ENCODE assay signal across 9 cellular contexts in genomic region chr6:26224547-26224912, GRCh38.
A peak's percentile ranks its signal among the peaks of the same experiment; 100 is the strongest.
DNase-seq lines count a peak whose midpoint lies in the region; ATAC-seq and TF ChIP-seq lines count a peak whose summit lies in the region.
"Had no signal": no experiment of that assay in that cellular context is flagged by ENCODE, and none has a peak within 500 bp of the region (broad histone marks: within the 10 kb centered on the region; RNA-seq: fewer than 3 reads in every experiment).

No MANE protein-coding gene starts in this region.

- POLR2A ChIA-PET in CD4-positive, alpha-beta T cell (lab: Charles Lee) = interaction anchor here (0.7 to 7.1 kb wide), 39 partner anchors 9 to 1669 kb away, joined by 3 to 378 read pairs (median 6); partner anchors contain the start of gene HMGN4

- TF ChIP-seq CTCF in CD4-positive, alpha-beta T cell (IDR thresholded peaks at IDR 0.05) = no peak
- TF ChIP-seq CTCF in foreskin keratinocyte (conservative IDR thresholded peaks at IDR 0.05) (no peak), retinal pigment epithelial cell (conservative IDR thresholded peaks at IDR 0.05; ENCODE audit: low read depth, low read length) (no peak)

- no peaks in the 10 kb centered on the region for H3K27me3 ChIP-seq in CD4-positive, alpha-beta T cell (ENCODE audit: control insufficient read depth, insufficient read depth, low read length)
- H3K27me3 ChIP-seq in SJCRH30 (no peaks in the 10 kb centered on the region), foreskin keratinocyte (no peaks in the 10 kb centered on the region)

- H3K4me3 ChIP-seq in SJCRH30 (peak overlapping the region; percentile 70), retinal pigment epithelial cell (ENCODE audit: low read length) (peak overlapping the region; percentile 68)

- no peaks in the 10 kb centered on the region for H3K36me3 Mint-ChIP-seq in CD4-positive, alpha-beta T cell (ENCODE audit: low read depth)

- H3K9me3 ChIP-seq in CD4-positive, alpha-beta T cell (ENCODE audit: control insufficient read depth, low read length) = no peaks in the 10 kb centered on the region
- H3K9me3 ChIP-seq in SJCRH30 (replicated peaks) = no peaks in the 10 kb centered on the region

- H3K4me3 Mint-ChIP-seq in CD4-positive, alpha-beta T cell = no peak overlapping the region
- H3K4me3 Mint-ChIP-seq: activated T-cell treated with anti-CD3 and anti-CD28 coated beads, Interleukin-2, amount 50 U/mL, for 72 hours had no signal

- H3K9me3 Mint-ChIP-seq in CD4-positive, alpha-beta T cell = no peaks in the 10 kb centered on the region
- H3K9me3 Mint-ChIP-seq: activated T-cell treated with anti-CD3 and anti-CD28 coated beads, Interleukin-2, amount 50 U/mL, for 72 hours had no signal

- CTCF ChIA-PET in CD4-positive, alpha-beta T cell (lab: Charles Lee) = interaction anchor here (0.9 to 2.5 kb wide), 7 partner anchors 9 to 52 kb away, joined by 3 to 13 read pairs (median 5); a partner anchor contains a TSS

- no peak for DNase-seq in CD4-positive, alpha-beta T cell
- no peak for DNase-seq in SJCRH30
- no peak for DNase-seq in foreskin keratinocyte
- no peak for DNase-seq in retinal pigment epithelial cell (ENCODE audit: low read depth)
- no peak for DNase-seq in activated CD4-positive, alpha-beta T cell treated with anti-CD3 and anti-CD28 coated beads, Interleukin-2, amount 50 U/mL, for 48 hours

- peaks cover 5% of the 10 kb centered on the region for H3K4me1 Mint-ChIP-seq in CD4-positive, alpha-beta T cell (ENCODE audit: low read depth)

- no peak overlapping the region for H3K27ac Mint-ChIP-seq in CD4-positive, alpha-beta T cell
- H3K27ac Mint-ChIP-seq: activated T-cell treated with anti-CD3 and anti-CD28 coated beads, Interleukin-2, amount 50 U/mL, for 72 hours had no signal

- H3K4me1 ChIP-seq in SJCRH30 = 0 out of 2 replicates have a peak, but pooled peaks cover 4% of the 10 kb centered on the region
- peaks cover 14% of the 10 kb centered on the region for H3K4me1 ChIP-seq in foreskin keratinocyte

- ATAC-seq in CD4-positive, alpha-beta T cell (ENCODE audit: poor library complexity) = no peak
- ATAC-seq in foreskin keratinocyte = no peak
- no peak for ATAC-seq in HG03521 (IDR thresholded peaks at IDR 0.05; ENCODE audit: unreplicated experiment)
- ATAC-seq in esophagus mucosa = no peak
- ATAC-seq in HG03039 (IDR thresholded peaks at IDR 0.05; ENCODE audit: unreplicated experiment) = no peak

- H3K36me3 ChIP-seq in SJCRH30 = peaks cover 9% of the 10 kb centered on the region; the same call in 1 of the 2 replicates

- intact Hi-C loops in CD4-positive, alpha-beta T cell (cut with DNase I, micrococcal nuclease) = loop anchor here in 1 of 2 experiments (1.0 kb wide), 2 partner anchors 8 to 9 kb away; a partner anchor contains a TSS

- no peaks in the 10 kb centered on the region for H3K27me3 Mint-ChIP-seq in CD4-positive, alpha-beta T cell

- peak overlapping the region; percentile 72 for H3K27ac ChIP-seq in CD4-positive, alpha-beta T cell (ENCODE audit: low read depth, low read length)
- H3K27ac ChIP-seq in SJCRH30 (peak overlapping the region; percentile 94), foreskin keratinocyte (peak overlapping the region; percentile 98)
